8 cellular contexts compared by ENCODE assay signal in the genomic region with DNA sequence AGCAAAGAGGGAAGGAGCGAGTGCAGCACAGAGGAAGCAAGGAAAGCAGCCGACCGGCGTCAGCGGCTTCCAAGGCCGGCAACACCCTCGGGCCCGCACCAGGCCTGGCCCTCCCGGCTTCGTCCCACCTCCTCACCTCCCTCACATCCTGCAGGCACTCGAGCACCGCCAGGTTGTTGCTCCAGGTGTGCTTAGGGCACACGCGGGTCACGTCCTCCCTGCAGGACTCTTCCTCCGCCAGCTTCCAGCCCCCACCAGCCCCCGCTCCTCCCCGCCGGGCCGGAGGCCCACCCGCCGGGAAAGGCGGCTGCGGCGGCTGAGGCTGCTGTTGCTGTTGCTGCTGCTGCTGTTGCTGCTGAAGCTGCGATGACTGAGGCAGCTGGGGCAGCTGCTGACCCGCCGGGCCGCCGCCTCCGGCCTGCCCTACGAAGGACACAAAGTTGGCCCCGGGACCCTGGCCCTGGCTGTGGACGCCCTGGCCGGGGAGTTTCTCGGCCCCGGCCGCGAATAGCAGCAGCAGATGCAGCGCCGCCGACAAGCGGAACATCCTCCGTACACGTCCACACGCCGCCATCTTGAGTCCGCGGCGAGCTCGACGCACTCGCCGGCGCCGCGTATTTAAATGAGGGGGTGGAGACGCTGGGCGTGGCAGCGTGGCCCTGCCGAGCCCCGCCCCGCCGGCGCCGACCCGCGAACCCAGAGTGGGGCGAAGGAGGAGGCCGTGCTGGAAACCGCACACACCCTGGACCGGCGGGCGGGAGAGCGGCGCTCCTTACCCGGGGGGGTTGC. TPM values are rescaled to one million over a fixed set of nuclear protein-coding genes. Genes with fewer than 3 reads are reported as not detected.
DNase-seq lines count a peak whose midpoint lies in the region; ATAC-seq and TF ChIP-seq lines count a peak whose summit lies in the region.

A gene (minus strand): TSS at position 594 of the 789 bp plus-strand sequence. CDS start 20 bp downstream, at position 574.

- intact Hi-C loops in activated CD4-positive, alpha-beta T cell treated with anti-CD3 and anti-CD28 coated beads, Interleukin-2, amount 10 ng/mL, durations not matched to agents 24 days and 14 days (cut with micrococcal nuclease), result loop anchor here (1.0 to 10.0 kb wide), 5 partner anchors 20 to 309 kb away; a partner anchor contains a TSS
- intact Hi-C loops in colonic mucosa (cut with DNase I), result no loop called here

- H3K9me3 ChIP-seq in colonic mucosa, result no peaks in the 10 kb centered on the region

- peaks cover 20% of the 10 kb centered on the region for H3K36me3 Mint-ChIP-seq in activated CD4-positive, alpha-beta T cell treated with anti-CD3 and anti-CD28 coated beads, Interleukin-2, amount 10 ng/mL, durations not matched to agents 24 days and 14 days (ENCODE audit: low read depth)

- no peaks in the 10 kb centered on the region for H3K36me3 ChIP-seq in colonic mucosa

- peak within 1 kb of the TSS; percentile 86 to 92 for H3K9ac ChIP-seq in colonic mucosa (ENCODE audit: low read depth in 2 of 2, low read length in 2 of 2)

- peak within 1 kb of the TSS; percentile 97 for H3K27ac ChIP-seq in colonic mucosa

- H3K4me3 ChIP-seq in colonic mucosa, result peak within 1 kb of the TSS; percentile 94

- peak within 1 kb of the TSS; percentile 84 for H3K27ac Mint-ChIP-seq in activated CD4-positive, alpha-beta T cell treated with anti-CD3 and anti-CD28 coated beads, Interleukin-2, amount 10 ng/mL, durations not matched to agents 24 days and 14 days

- H3K4me1 ChIP-seq in colonic mucosa, result peaks cover 7% of the 10 kb centered on the region

- TF ChIP-seq CTCF in colonic mucosa (IDR thresholded peaks at IDR 0.05), result no peak

- DNase-seq in AG20443 (ENCODE audit: low spot score), result peak; percentile 97
- peak; percentile 86 to 93 for DNase-seq in NCI-H524 (lab: John Stamatoyannopoulos, UW)
- peak; percentile 98 for DNase-seq in activated CD4-positive, alpha-beta T cell treated with anti-CD3 and anti-CD28 coated beads, Interleukin-2, amount 10 ng/mL, durations not matched to agents 24 days and 14 days
- DNase-seq in colonic mucosa, result peak; percentile 95
- DNase-seq in left kidney (ENCODE audit: low read depth, low spot score), result peak; percentile 98
- peak; percentile 87 for DNase-seq in stimulated activated CD4-positive, alpha-beta T cell treated with anti-CD3 and anti-CD28 coated beads, Interleukin-1b, Interleukin-23, amount 100 ng/mL, for 48 hours

- ATAC-seq in GM19035 (IDR thresholded peaks at IDR 0.05; ENCODE audit: unreplicated experiment), result peak; percentile 99
- ATAC-seq in HG03342 (IDR thresholded peaks at IDR 0.05; ENCODE audit: unreplicated experiment), result peak; percentile 95

- peaks cover 53% of the 10 kb centered on the region for H3K4me1 Mint-ChIP-seq in activated CD4-positive, alpha-beta T cell treated with anti-CD3 and anti-CD28 coated beads, Interleukin-2, amount 10 ng/mL, durations not matched to agents 24 days and 14 days

- peaks cover 3% of the 10 kb centered on the region for H3K9me3 Mint-ChIP-seq in activated CD4-positive, alpha-beta T cell treated with anti-CD3 and anti-CD28 coated beads, Interleukin-2, amount 10 ng/mL, durations not matched to agents 24 days and 14 days

- no peaks in the 10 kb centered on the region for H3K27me3 ChIP-seq in colonic mucosa

- H3K4me3 Mint-ChIP-seq in activated CD4-positive, alpha-beta T cell treated with anti-CD3 and anti-CD28 coated beads, Interleukin-2, amount 10 ng/mL, durations not matched to agents 24 days and 14 days, result peak within 1 kb of the TSS; percentile 87

- H3K27me3 Mint-ChIP-seq in activated CD4-positive, alpha-beta T cell treated with anti-CD3 and anti-CD28 coated beads, Interleukin-2, amount 10 ng/mL, durations not matched to agents 24 days and 14 days, result no peaks in the 10 kb centered on the region

RNA-seq across cellular contexts. Expression of the gene that starts here (rescaled TPM):
- 64.1 and 64.7 TPM in 2 replicates for total RNA-seq in activated CD4-positive, alpha-beta T cell treated with anti-CD3 and anti-CD28 coated beads, Interleukin-2, amount 10 ng/mL, durations not matched to agents 24 days and 14 days
- 10 to 100 TPM; 96.9 to 98.3 TPM for total RNA-seq in colonic mucosa

Comparison
In these comparisons a context has a peak if more than half of its experiments do, and no peak if none do; other contexts are left out.
1. Peak in every context shown above with its lines: DNase-seq, ATAC-seq, H3K4me3 ChIP-seq and H3K27ac ChIP-seq.